ENCODE assay signal across 11 cellular contexts in genomic region chr6:156857573-156857972, GRCh38.
DNase-seq lines count a peak whose midpoint lies in the region; ATAC-seq and TF ChIP-seq lines count a peak whose summit lies in the region.
"Had no signal": no experiment of that assay in that cellular context is flagged by ENCODE, and none has a peak within 500 bp of the region (broad histone marks: within the 10 kb centered on the region; RNA-seq: fewer than 3 reads in every experiment).

No MANE protein-coding gene starts in this region.

- H3K36me3 ChIP-seq in gastroesophageal sphincter (no peaks in the 10 kb centered on the region), hepatocyte (replicated peaks; ENCODE audit: insufficient read depth, low read depth) (no peaks in the 10 kb centered on the region)
- H3K36me3 ChIP-seq: gastrocnemius medialis had no signal

- no peaks in the 10 kb centered on the region for H3K9me2 ChIP-seq in hepatocyte (replicated peaks; ENCODE audit: insufficient read depth)

- H3K27ac ChIP-seq in gastroesophageal sphincter (no peak overlapping the region), hepatocyte (no peak overlapping the region)

- ATAC-seq in HG03280 (IDR thresholded peaks at IDR 0.05; ENCODE audit: unreplicated experiment) = peak; percentile 74
- no peak for ATAC-seq in gastroesophageal sphincter
- ATAC-seq: gastrocnemius medialis had no signal

- H3K4me3 ChIP-seq in gastroesophageal sphincter (no peak overlapping the region), hepatocyte (no peak overlapping the region)
- H3K4me3 ChIP-seq: gastrocnemius medialis, skin epidermis had no signal

- WGBS in gastroesophageal sphincter (ENCODE audit: low coverage in 1 of 2), 2 donors = 71 to 83% methylated on average over 2 of the region's 2 CpGs
- 91% methylated on average over 2 of the region's 2 CpGs for WGBS in hepatocyte (ENCODE audit: low lambda C conversion rate, missing lambda C conversion rate)

- no peak for TF ChIP-seq CTCF in gastroesophageal sphincter (IDR thresholded peaks at IDR 0.05)
- TF ChIP-seq CTCF in hepatocyte (IDR thresholded peaks at IDR 0.05; ENCODE audit: poor library complexity) = no peak

- no peak overlapping the region for H3K4me2 ChIP-seq in hepatocyte

- H3K4me1 Mint-ChIP-seq in activated naive CD4-positive, alpha-beta T cell treated with anti-CD3 and anti-CD28 coated beads, Interleukin-2, amount 10 ng/mL, durations not matched to agents 7 days and 5 days = peaks cover 32% of the 10 kb centered on the region
- H3K4me1 Mint-ChIP-seq in activated naive CD8-positive, alpha-beta T cell (ENCODE audit: low read depth) = peaks cover 79% of the 10 kb centered on the region

- H3K27me3 Mint-ChIP-seq in activated naive CD4-positive, alpha-beta T cell treated with anti-CD3 and anti-CD28 coated beads, Interleukin-2, amount 10 ng/mL, durations not matched to agents 7 days and 5 days = no peaks in the 10 kb centered on the region
- H3K27me3 Mint-ChIP-seq in activated naive CD8-positive, alpha-beta T cell = no peaks in the 10 kb centered on the region

- H3K4me1 ChIP-seq in gastroesophageal sphincter (peaks cover under 1 to 64% (median 4%) of the 10 kb centered on the region in 3 donors), hepatocyte (ENCODE audit: insufficient read depth) (no peaks in the 10 kb centered on the region)

- no peaks in the 10 kb centered on the region for H3K9me3 Mint-ChIP-seq in activated naive CD4-positive, alpha-beta T cell treated with anti-CD3 and anti-CD28 coated beads, Interleukin-2, amount 10 ng/mL, durations not matched to agents 7 days and 5 days
- H3K9me3 Mint-ChIP-seq in activated naive CD8-positive, alpha-beta T cell (ENCODE audit: low read depth) = no peaks in the 10 kb centered on the region

- TF ChIP-seq POLR2A in gastroesophageal sphincter (IDR thresholded peaks at IDR 0.05) = no peak

- peaks cover 100% of the 10 kb centered on the region for H3K79me2 ChIP-seq in hepatocyte

- no peaks in the 10 kb centered on the region for H3K36me3 Mint-ChIP-seq in activated naive CD4-positive, alpha-beta T cell treated with anti-CD3 and anti-CD28 coated beads, Interleukin-2, amount 10 ng/mL, durations not matched to agents 7 days and 5 days
- H3K36me3 Mint-ChIP-seq in activated naive CD8-positive, alpha-beta T cell = peaks cover 4% of the 10 kb centered on the region

- no peak overlapping the region for H3K27ac Mint-ChIP-seq in activated naive CD4-positive, alpha-beta T cell treated with anti-CD3 and anti-CD28 coated beads, Interleukin-2, amount 10 ng/mL, durations not matched to agents 7 days and 5 days
- peak overlapping the region; percentile 89 for H3K27ac Mint-ChIP-seq in activated naive CD8-positive, alpha-beta T cell

- H3K9me3 ChIP-seq in gastroesophageal sphincter (no peaks in the 10 kb centered on the region), hepatocyte (ENCODE audit: low read depth) (no peaks in the 10 kb centered on the region)
- H3K9me3 ChIP-seq: gastrocnemius medialis had no signal

- no peak for TF ChIP-seq EP300 in gastroesophageal sphincter (IDR thresholded peaks at IDR 0.05)

- no peak overlapping the region for H2AFZ ChIP-seq in hepatocyte

- H3K4me3 Mint-ChIP-seq in activated naive CD4-positive, alpha-beta T cell treated with anti-CD3 and anti-CD28 coated beads, Interleukin-2, amount 10 ng/mL, durations not matched to agents 7 days and 5 days = no peak overlapping the region
- H3K4me3 Mint-ChIP-seq in activated naive CD8-positive, alpha-beta T cell = no peak overlapping the region
- H3K4me3 Mint-ChIP-seq: brain had no signal

- CTCF ChIA-PET in activated naive CD4-positive, alpha-beta T cell treated with anti-CD3 and anti-CD28 coated beads, Interleukin-2, amount 10 ng/mL, durations not matched to agents 7 days and 5 days (lab: Charles Lee) = no interaction called here

- H3K27me3 ChIP-seq in gastroesophageal sphincter (no peaks in the 10 kb centered on the region), hepatocyte (no peaks in the 10 kb centered on the region)
- H3K27me3 ChIP-seq: gastrocnemius medialis had no signal

- peak; percentile 37 for DNase-seq in activated naive CD4-positive, alpha-beta T cell treated with Interleukin-2 at 50 U/mL for 16 hours
- no peak for DNase-seq in activated naive CD4-positive, alpha-beta T cell treated with anti-CD3 and anti-CD28 coated beads, Interleukin-2, amount 10 ng/mL, durations not matched to agents 7 days and 5 days
- DNase-seq in stimulated activated CD4-positive, alpha-beta T cell treated with anti-CD3 and anti-CD28 coated beads, Interleukin-2, amount 100 ng/mL, for 4 hours (ENCODE audit: low read depth) = peak; percentile 13
- DNase-seq in hepatocyte (ENCODE audit: low spot score) (no peak), HuH-7.5 (ENCODE audit: low spot score) (no peak)
- DNase-seq: gastrocnemius medialis had no signal

- H4K20me1 ChIP-seq in hepatocyte (ENCODE audit: insufficient read depth, poor library complexity, severe bottlenecking) = peaks cover 95% of the 10 kb centered on the region

Comparison
In these comparisons a context has a peak if more than half of its experiments do, and no peak if none do; other contexts are left out.
1. DNase-seq: peak in activated naive CD4-positive, alpha-beta T cell treated with Interleukin-2 at 50 U/mL for 16 hours (single experiment) and stimulated activated CD4-positive, alpha-beta T cell treated with anti-CD3 and anti-CD28 coated beads, Interleukin-2, amount 100 ng/mL, for 4 hours (single experiment); none in activated naive CD4-positive, alpha-beta T cell treated with anti-CD3 and anti-CD28 coated beads, Interleukin-2, amount 10 ng/mL, durations not matched to agents 7 days and 5 days (single experiment), hepatocyte (single experiment) and HuH-7.5 (single experiment).